12 cellular contexts compared by ENCODE assay signal in genomic region chr21:43287111-43287973, GRCh38.
DNase-seq lines count a peak whose midpoint lies in the region; ATAC-seq and TF ChIP-seq lines count a peak whose summit lies in the region.
"Had no signal": no experiment of that assay in that cellular context is flagged by ENCODE, and none has a peak within 500 bp of the region (broad histone marks: within the 10 kb centered on the region; RNA-seq: fewer than 3 reads in every experiment).

No MANE protein-coding gene starts in this region.

- H3K36me3 Mint-ChIP-seq in activated naive CD4-positive, alpha-beta T cell treated with anti-CD3 and anti-CD28 coated beads, Interleukin-2, amount 10 ng/mL, durations not matched to agents 7 days and 5 days: no peaks in the 10 kb centered on the region
- H3K36me3 Mint-ChIP-seq in brain (no peaks in the 10 kb centered on the region), type B pancreatic cell (no peaks in the 10 kb centered on the region)

- ATAC-seq in GM18505 (IDR thresholded peaks at IDR 0.05; ENCODE audit: unreplicated experiment) (no peak), GM19455 (IDR thresholded peaks at IDR 0.05; ENCODE audit: unreplicated experiment) (no peak), HG03108 (IDR thresholded peaks at IDR 0.05; ENCODE audit: unreplicated experiment) (no peak)
- ATAC-seq: HCT116 had no signal

- peaks cover 10% of the 10 kb centered on the region for H3K27me3 Mint-ChIP-seq in activated naive CD4-positive, alpha-beta T cell treated with anti-CD3 and anti-CD28 coated beads, Interleukin-2, amount 10 ng/mL, durations not matched to agents 7 days and 5 days
- H3K27me3 Mint-ChIP-seq in brain: peaks cover 6% of the 10 kb centered on the region
- no peaks in the 10 kb centered on the region for H3K27me3 Mint-ChIP-seq in type B pancreatic cell
- H3K27me3 Mint-ChIP-seq: dendritic cell treated with granulocyte-macrophage colony-stimulating factor and Interleukin-4, amounts not matched to agents 40 ng/mL and 50 ng/mL, for 4 days had no signal

- no peak overlapping the region for H3K27ac Mint-ChIP-seq in activated naive CD4-positive, alpha-beta T cell treated with anti-CD3 and anti-CD28 coated beads, Interleukin-2, amount 10 ng/mL, durations not matched to agents 7 days and 5 days
- H3K27ac Mint-ChIP-seq in brain (peak overlapping the region in 4 of 5 experiments; percentile 8 to 51 (median 28)), type B pancreatic cell (peak overlapping the region; percentile 65)
- H3K27ac Mint-ChIP-seq: dendritic cell treated with granulocyte-macrophage colony-stimulating factor and Interleukin-4, amounts not matched to agents 40 ng/mL and 50 ng/mL, for 4 days had no signal

- no peak overlapping the region for H3K4me3 Mint-ChIP-seq in activated naive CD4-positive, alpha-beta T cell treated with anti-CD3 and anti-CD28 coated beads, Interleukin-2, amount 10 ng/mL, durations not matched to agents 7 days and 5 days
- peak overlapping the region in 1 of 5 experiments; percentile 17 for H3K4me3 Mint-ChIP-seq in brain
- H3K4me3 Mint-ChIP-seq in type B pancreatic cell: no peak overlapping the region
- H3K4me3 Mint-ChIP-seq: dendritic cell treated with granulocyte-macrophage colony-stimulating factor and Interleukin-4, amounts not matched to agents 40 ng/mL and 50 ng/mL, for 4 days had no signal

- TF ChIP-seq POLR2A in GM18505 (IDR thresholded peaks at IDR 0.05; ENCODE audit: borderline replicate concordance, extremely low read depth, insufficient read depth, insufficient read length): no peak

- H3K9me3 Mint-ChIP-seq in activated naive CD4-positive, alpha-beta T cell treated with anti-CD3 and anti-CD28 coated beads, Interleukin-2, amount 10 ng/mL, durations not matched to agents 7 days and 5 days: peaks cover 3% of the 10 kb centered on the region
- H3K9me3 Mint-ChIP-seq in brain (peaks cover 0 to 8% (median 3%) of the 10 kb centered on the region in 5 experiments), type B pancreatic cell (peaks cover 3% of the 10 kb centered on the region)

- TF ChIP-seq CTCF in brain (conservative IDR thresholded peaks at IDR 0.05): no peak
- TF ChIP-seq CTCF in type B pancreatic cell (conservative IDR thresholded peaks at IDR 0.05): no peak

- peak; percentile 49 for DNase-seq in activated naive CD4-positive, alpha-beta T cell treated with anti-CD3 and anti-CD28 coated beads, Interleukin-2, amount 10 ng/mL, durations not matched to agents 7 days and 5 days
- no peak for DNase-seq in activated naive CD4-positive, alpha-beta T cell treated with Interleukin-2 at 50 U/mL for 16 hours
- peak; percentile 96 for DNase-seq in NCI-H2196 treated with DMSO at 0.1 percent for 48 hours (lab: John Stamatoyannopoulos, UW; ENCODE audit: unreplicated experiment)
- no peak for DNase-seq in type B pancreatic cell (ENCODE audit: extremely low spot score, unreplicated experiment)
- DNase-seq: Peyer's patch; stimulated activated CD8-positive, alpha-beta memory T cell treated with anti-CD3 and anti-CD28 coated beads, Interleukin-4, amount 100 ng/mL, for 48 hours had no signal

- CTCF ChIA-PET in activated naive CD4-positive, alpha-beta T cell treated with anti-CD3 and anti-CD28 coated beads, Interleukin-2, amount 10 ng/mL, durations not matched to agents 7 days and 5 days (lab: Charles Lee): no interaction called here

- peaks cover 5% of the 10 kb centered on the region for H3K4me1 Mint-ChIP-seq in activated naive CD4-positive, alpha-beta T cell treated with anti-CD3 and anti-CD28 coated beads, Interleukin-2, amount 10 ng/mL, durations not matched to agents 7 days and 5 days
- H3K4me1 Mint-ChIP-seq in brain (peaks cover 28% of the 10 kb centered on the region), type B pancreatic cell (ENCODE audit: unreplicated experiment) (peaks cover 16% of the 10 kb centered on the region)

Comparison
In these comparisons a context has a peak if more than half of its experiments do, and no peak if none do; other contexts are left out.
1. DNase-seq: peak in activated naive CD4-positive, alpha-beta T cell treated with anti-CD3 and anti-CD28 coated beads, Interleukin-2, amount 10 ng/mL, durations not matched to agents 7 days and 5 days (single experiment) and NCI-H2196 treated with DMSO at 0.1 percent for 48 hours (single experiment); none in activated naive CD4-positive, alpha-beta T cell treated with Interleukin-2 at 50 U/mL for 16 hours (single experiment) and type B pancreatic cell (single experiment).